In genomic region chr10:107163904-107164861, GRCh38 we compare ENCODE assay signal across 9 cellular contexts. TPM values are rescaled to one million over a fixed set of nuclear protein-coding genes. Genes with fewer than 3 reads are reported as not detected.
A peak's percentile ranks its signal among the peaks of the same experiment; 100 is the strongest.
DNase-seq lines count a peak whose midpoint lies in the region; ATAC-seq and TF ChIP-seq lines count a peak whose summit lies in the region.
"Had no signal": no experiment of that assay in that cellular context is flagged by ENCODE, and none has a peak within 500 bp of the region (broad histone marks: within the 10 kb centered on the region; RNA-seq: fewer than 3 reads in every experiment).

Gene SORCS1, minus strand, starts transcription at chr10:107164706.

- H3K27ac Mint-ChIP-seq in stimulated activated naive CD8-positive, alpha-beta T cell treated with anti-CD3 and anti-CD28 coated beads, Interleukin-15, amount 100 ng/mL, for 72 hours = no peak within 1 kb of the TSS
- H3K27ac Mint-ChIP-seq in glutamatergic neuron (ENCODE audit: unreplicated experiment) (peak within 1 kb of the TSS; percentile 78), neural crest cell (ENCODE audit: unreplicated experiment) (no peak within 1 kb of the TSS), Caco-2 (ENCODE audit: unreplicated experiment) (no peak within 1 kb of the TSS)

- TF ChIP-seq CTCF in glutamatergic neuron (IDR thresholded peaks at IDR 0.05; ENCODE audit: partially characterized antibody, unreplicated experiment) (no peak), neural crest cell (conservative IDR thresholded peaks at IDR 0.05) (peak; percentile 16), vagina (IDR thresholded peaks at IDR 0.05) (no peak), Caco-2 (IDR thresholded peaks at IDR 0.05; ENCODE audit: insufficient read depth in 1 of 2, low read depth in 1 of 2, low read length in 1 of 2, severe bottlenecking in 1 of 2, unreplicated experiment in 1 of 2) (no peak)

- peaks cover 4% of the 10 kb centered on the region for H3K27me3 ChIP-seq in vagina
- no peaks in the 10 kb centered on the region for H3K27me3 ChIP-seq in Caco-2 (replicated peaks; ENCODE audit: control insufficient read depth, insufficient read depth, low read length)

- peaks cover 29% of the 10 kb centered on the region for H3K27me3 Mint-ChIP-seq in stimulated activated naive CD8-positive, alpha-beta T cell treated with anti-CD3 and anti-CD28 coated beads, Interleukin-15, amount 100 ng/mL, for 72 hours
- H3K27me3 Mint-ChIP-seq in glutamatergic neuron (ENCODE audit: unreplicated experiment) = peaks cover 6% of the 10 kb centered on the region
- peaks cover 21% of the 10 kb centered on the region for H3K27me3 Mint-ChIP-seq in neural crest cell (ENCODE audit: low read depth)
- H3K27me3 Mint-ChIP-seq in Caco-2 (ENCODE audit: insufficient read depth, unreplicated experiment) = peaks cover 3% of the 10 kb centered on the region

- H3K4me3 Mint-ChIP-seq in stimulated activated naive CD8-positive, alpha-beta T cell treated with anti-CD3 and anti-CD28 coated beads, Interleukin-15, amount 100 ng/mL, for 72 hours = no peak within 1 kb of the TSS
- peak within 1 kb of the TSS; percentile 96 for H3K4me3 Mint-ChIP-seq in glutamatergic neuron (ENCODE audit: unreplicated experiment)
- H3K4me3 Mint-ChIP-seq in neural crest cell = peak within 1 kb of the TSS; percentile 91
- no peak within 1 kb of the TSS for H3K4me3 Mint-ChIP-seq in Caco-2 (ENCODE audit: unreplicated experiment)

- no peaks in the 10 kb centered on the region for H3K36me3 Mint-ChIP-seq in glutamatergic neuron (ENCODE audit: unreplicated experiment)
- H3K36me3 Mint-ChIP-seq in neural crest cell (ENCODE audit: low read depth) = no peaks in the 10 kb centered on the region
- no peaks in the 10 kb centered on the region for H3K36me3 Mint-ChIP-seq in Caco-2 (ENCODE audit: insufficient read depth, unreplicated experiment)

- H3K9me3 ChIP-seq in vagina = no peaks in the 10 kb centered on the region
- no peaks in the 10 kb centered on the region for H3K9me3 ChIP-seq in Caco-2

- intact Hi-C loops in vagina (cut with DNase I) = no loop called here
- intact Hi-C loops in Caco-2 (cut with micrococcal nuclease; ENCODE audit: unreplicated experiment) = no loop called here

- H3K36me3 ChIP-seq in vagina = no peaks in the 10 kb centered on the region
- no peaks in the 10 kb centered on the region for H3K36me3 ChIP-seq in Caco-2 (ENCODE audit: control insufficient read depth, insufficient read depth, low read length)

- peak within 1 kb of the TSS; percentile 41 for H3K27ac ChIP-seq in vagina

- no TSS peak for BruUV-seq in Caco-2 (replicated peaks; lab: Mats Ljungman, UMichigan)

- no peak for ATAC-seq in stimulated activated naive CD8-positive, alpha-beta T cell treated with anti-CD3 and anti-CD28 coated beads, Interleukin-15, Interleukin-2, amounts not matched to agents 100 U/mL and 50 U/mL, for 24 hours
- ATAC-seq in stimulated activated naive CD8-positive, alpha-beta T cell treated with anti-CD3 and anti-CD28 coated beads, Interleukin-15, amount 100 ng/mL, for 72 hours = no peak
- no peak for ATAC-seq in HG03039 (IDR thresholded peaks at IDR 0.05; ENCODE audit: unreplicated experiment)

- no peak for TF ChIP-seq POLR2A in vagina (IDR thresholded peaks at IDR 0.05)

- POLR2A ChIA-PET in Caco-2 (lab: Charles Lee) = no interaction called here

- H3K4me1 ChIP-seq in vagina (no peaks in the 10 kb centered on the region), Caco-2 (no peaks in the 10 kb centered on the region)

- H3K9me3 Mint-ChIP-seq in stimulated activated naive CD8-positive, alpha-beta T cell treated with anti-CD3 and anti-CD28 coated beads, Interleukin-15, amount 100 ng/mL, for 72 hours = peaks cover 6 to 7% of the 10 kb centered on the region in 2 donors
- H3K9me3 Mint-ChIP-seq in glutamatergic neuron (ENCODE audit: unreplicated experiment) (peaks cover 5% of the 10 kb centered on the region), neural crest cell (no peaks in the 10 kb centered on the region), Caco-2 (ENCODE audit: unreplicated experiment) (peaks cover 9% of the 10 kb centered on the region)

- H3K4me3 ChIP-seq in vagina (peak within 1 kb of the TSS; percentile 34 to 52), Caco-2 (ENCODE audit: low read depth, low read length) (no peak within 1 kb of the TSS)

- H3K4me1 Mint-ChIP-seq in stimulated activated naive CD8-positive, alpha-beta T cell treated with anti-CD3 and anti-CD28 coated beads, Interleukin-15, amount 100 ng/mL, for 72 hours = peaks cover 6% of the 10 kb centered on the region
- H3K4me1 Mint-ChIP-seq in glutamatergic neuron (ENCODE audit: low read depth, unreplicated experiment) (no peaks in the 10 kb centered on the region), neural crest cell (peaks cover 29% of the 10 kb centered on the region), Caco-2 (ENCODE audit: low read depth, unreplicated experiment) (no peaks in the 10 kb centered on the region)

- CTCF ChIA-PET in Caco-2 (lab: Charles Lee) = no interaction called here

- peak; percentile 2 for DNase-seq in stimulated activated naive CD8-positive, alpha-beta T cell treated with anti-CD3 and anti-CD28 coated beads, Interleukin-15, Interleukin-2, amounts not matched to agents 100 U/mL and 50 U/mL, for 24 hours
- DNase-seq in stimulated activated naive CD8-positive, alpha-beta T cell treated with anti-CD3 and anti-CD28 coated beads, Interleukin-15, amount 100 ng/mL, for 72 hours = no peak
- DNase-seq in glutamatergic neuron = peak; percentile 76
- peak; percentile 50 for DNase-seq in neural crest cell (ENCODE audit: low read depth, low spot score)
- no peak for DNase-seq in vagina (ENCODE audit: extremely low spot score in 2 of 2)
- no peak for DNase-seq in NCI-H2029 treated with DMSO at 0.1 percent for 48 hours (lab: John Stamatoyannopoulos, UW)
- DNase-seq in Caco-2 = no peak
- DNase-seq: activated naive CD4-positive, alpha-beta T cell treated with Interleukin-2 at 50 U/mL for 16 hours had no signal

RNA-seq across cellular contexts. Expression of gene SORCS1, which starts in this region (rescaled TPM):
- total RNA-seq in glutamatergic neuron (ENCODE audit: unreplicated experiment) = 3.3 TPM
- 8.2 and 9.1 TPM in 2 replicates for total RNA-seq in neural crest cell
- total RNA-seq in vagina = 5.9 TPM
- not detected in 2 replicates for total RNA-seq in Caco-2 (2022)

Comparison
In these comparisons a context has a peak if more than half of its experiments do, and no peak if none do; other contexts are left out.
1. DNase-seq: peak in stimulated activated naive CD8-positive, alpha-beta T cell treated with anti-CD3 and anti-CD28 coated beads, Interleukin-15, Interleukin-2, amounts not matched to agents 100 U/mL and 50 U/mL, for 24 hours (single experiment), glutamatergic neuron (single experiment) and neural crest cell (single experiment); none in stimulated activated naive CD8-positive, alpha-beta T cell treated with anti-CD3 and anti-CD28 coated beads, Interleukin-15, amount 100 ng/mL, for 72 hours (0 of 2), vagina (0 of 2), NCI-H2029 treated with DMSO at 0.1 percent for 48 hours (single experiment) and Caco-2 (0 of 2).
2. H3K4me3 Mint-ChIP-seq: peak in glutamatergic neuron (single experiment) and neural crest cell (single experiment); none in stimulated activated naive CD8-positive, alpha-beta T cell treated with anti-CD3 and anti-CD28 coated beads, Interleukin-15, amount 100 ng/mL, for 72 hours (0 of 2) and Caco-2 (single experiment).